8 cellular contexts compared by ENCODE assay signal in the genomic region with DNA sequence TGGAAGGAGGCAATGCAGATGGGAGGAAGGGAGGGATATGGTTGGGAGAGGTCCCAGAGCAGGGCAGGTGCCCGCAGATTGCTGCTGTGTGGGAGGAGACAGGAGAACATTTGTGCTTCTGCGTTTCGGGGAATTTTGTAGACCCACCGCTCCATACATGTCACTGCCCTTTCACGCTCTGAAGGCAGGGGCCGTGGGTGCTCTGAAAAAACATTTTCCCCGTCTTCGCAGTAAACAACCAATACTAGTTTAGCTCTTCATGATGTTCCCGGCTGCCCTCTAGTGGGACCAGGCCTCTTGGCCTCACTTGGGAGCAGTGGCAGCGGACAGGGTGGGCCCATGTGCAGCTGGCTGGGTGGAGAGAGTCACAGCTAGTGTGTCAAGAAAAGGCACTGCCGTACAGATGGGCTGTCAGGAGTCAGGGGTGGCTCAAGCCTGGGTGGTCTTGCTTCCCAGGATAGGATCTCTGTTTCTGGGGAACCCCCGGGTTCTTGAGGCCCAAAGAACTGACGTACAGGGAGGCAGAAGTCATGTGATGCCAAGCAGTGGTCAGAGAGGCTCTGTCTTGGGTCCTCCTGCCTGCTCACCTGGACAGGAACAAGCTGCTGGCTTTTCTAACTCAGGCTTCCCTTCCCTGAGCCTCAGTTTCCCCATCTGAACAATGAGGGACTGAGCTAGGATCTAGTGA. TPM values are rescaled to one million over a fixed set of nuclear protein-coding genes. Genes with fewer than 3 reads are reported as not detected.
DNase-seq lines count a peak whose midpoint lies in the region; ATAC-seq and TF ChIP-seq lines count a peak whose summit lies in the region.

No MANE protein-coding gene starts in this region.

- no peaks in the 10 kb centered on the region for H3K9me2 ChIP-seq in SK-N-SH

- TF ChIP-seq RAD21 in SK-N-SH (IDR thresholded peaks at IDR 0.05; ENCODE audit: low read length) (peak; percentile 54), liver (IDR thresholded peaks at IDR 0.05) (peak; percentile 68 to 84)

- H4K20me1 ChIP-seq in SK-N-SH (ENCODE audit: insufficient read depth): no peaks in the 10 kb centered on the region

- peak; percentile 35 for ATAC-seq in GM19438 (IDR thresholded peaks at IDR 0.05; ENCODE audit: low read depth, unreplicated experiment)
- no peak for ATAC-seq in GM19351 (IDR thresholded peaks at IDR 0.05; ENCODE audit: unreplicated experiment)

- DNase-seq in AG09319 (ENCODE audit: extremely low read depth, low read depth) (peak; percentile 23), SK-N-SH (peak; percentile 64), dermis blood vessel endothelial cell (peak; percentile 76), T-helper 9 cell (no peak)

- H3K9me3 ChIP-seq in SK-N-SH: no peaks in the 10 kb centered on the region
- no peaks in the 10 kb centered on the region for H3K9me3 ChIP-seq in liver (ENCODE audit: control insufficient read depth in 4 of 4, low read length in 3 of 4)
- H3K9me3 ChIP-seq in subcutaneous abdominal adipose tissue (ENCODE audit: control insufficient read depth in 5 of 5, low read length in 5 of 5): peaks cover 0 to 5% (median 0%) of the 10 kb centered on the region in 5 donors

- TF ChIP-seq EP300 in SK-N-SH (IDR thresholded peaks at IDR 0.05; ENCODE audit: borderline replicate concordance in 1 of 2, low read depth in 1 of 2, low read length in 1 of 2): no peak

- H3K9ac ChIP-seq in SK-N-SH (no peak overlapping the region), liver (ENCODE audit: low read depth in 1 of 2, low read length in 2 of 2) (peak overlapping the region in 1 of 2 donors; percentile 14), subcutaneous abdominal adipose tissue (ENCODE audit: low read length in 5 of 5) (peak overlapping the region in 1 of 5 donors; percentile 35)

- H3K4me1 ChIP-seq in SK-N-SH (ENCODE audit: control insufficient read depth in 1 of 2, insufficient read depth in 2 of 2, low read depth in 1 of 2, low read length in 1 of 2) (no peaks in the 10 kb centered on the region), liver (ENCODE audit: control insufficient read depth in 4 of 4, insufficient read depth in 4 of 4, low read length in 3 of 4) (no peaks in the 10 kb centered on the region), subcutaneous abdominal adipose tissue (ENCODE audit: control insufficient read depth in 5 of 5, insufficient read depth in 5 of 5, low read length in 5 of 5) (peaks cover 2 to 32% (median 29%) of the 10 kb centered on the region in 5 donors)

- POLR2A ChIA-PET in SK-N-SH (lab: Yijun Ruan, JAX): no interaction called here

- H3F3A ChIP-seq in SK-N-SH (replicated peaks; ENCODE audit: insufficient read depth): no peaks in the 10 kb centered on the region

- no peaks in the 10 kb centered on the region for H3K27me3 ChIP-seq in SK-N-SH (ENCODE audit: insufficient read depth)
- no peaks in the 10 kb centered on the region for H3K27me3 ChIP-seq in liver (ENCODE audit: control insufficient read depth in 4 of 4, insufficient read depth in 4 of 4, low read length in 3 of 4)
- no peaks in the 10 kb centered on the region for H3K27me3 ChIP-seq in subcutaneous abdominal adipose tissue (ENCODE audit: control insufficient read depth in 5 of 5, insufficient read depth in 4 of 5, low read length in 5 of 5)

- TF ChIP-seq CTCF in AG09319 (IDR thresholded peaks at IDR 0.05; ENCODE audit: low read depth, low read length) (peak; percentile 71), SK-N-SH (IDR thresholded peaks at IDR 0.05) (peak; percentile 44), liver (IDR thresholded peaks at IDR 0.05; ENCODE audit: low read depth, low read length, missing input control) (peak; percentile 40)

- H3K27ac ChIP-seq in SK-N-SH (ENCODE audit: low read depth in 2 of 2, low read length in 1 of 2) (no peak overlapping the region), liver (ENCODE audit: low read depth in 1 of 2, low read length in 2 of 2) (no peak overlapping the region), subcutaneous abdominal adipose tissue (ENCODE audit: low read depth, low read length) (no peak overlapping the region)

- H3K36me3 ChIP-seq in SK-N-SH (replicated peaks in 1 of 2; ENCODE audit: control insufficient read depth in 1 of 2, insufficient read depth in 2 of 2, low read length in 1 of 2): no peaks in the 10 kb centered on the region
- H3K36me3 ChIP-seq in liver (ENCODE audit: control insufficient read depth in 4 of 4, insufficient read depth in 3 of 4, low read depth in 1 of 4, low read length in 3 of 4): peaks cover 2 to 16% (median 10%) of the 10 kb centered on the region in 4 donors
- peaks cover 3 to 79% (median 32%) of the 10 kb centered on the region in 5 donors for H3K36me3 ChIP-seq in subcutaneous abdominal adipose tissue (ENCODE audit: control insufficient read depth in 5 of 5, insufficient read depth in 5 of 5, low read length in 5 of 5)

- WGBS in SK-N-SH (ENCODE audit: low lambda C conversion rate): 80% methylated on average over 9 of the region's 13 CpGs
- 74% methylated on average over 13 of the region's 13 CpGs for WGBS in liver

- no peak overlapping the region for H2AFZ ChIP-seq in SK-N-SH (ENCODE audit: low read depth)

- no peak overlapping the region for H3K4me2 ChIP-seq in SK-N-SH

- CTCF ChIA-PET in SK-N-SH (lab: Yijun Ruan, JAX): interaction anchor here (0.6 to 2.4 kb wide), 12 partner anchors 9 to 253 kb away, joined by 3 to 12 read pairs (median 4); no protein-coding TSS in a partner anchor

- no peaks in the 10 kb centered on the region for H3K79me2 ChIP-seq in SK-N-SH (ENCODE audit: insufficient read depth)

- H3K4me3 ChIP-seq in SK-N-SH (ENCODE audit: low read depth in 2 of 2, low read length in 1 of 2) (no peak overlapping the region), liver (ENCODE audit: low read depth in 1 of 3, low read length in 3 of 3) (no peak overlapping the region), subcutaneous abdominal adipose tissue (ENCODE audit: low read depth in 1 of 5, low read length in 5 of 5) (peak overlapping the region in 4 of 5 donors; percentile 7 to 44 (median 36))

TF ChIP-seq in SK-N-SH, 30 proteins besides CTCF, POLR2A, EP300 and RAD21:
- TF ChIP-seq MEF2A (IDR thresholded peaks at IDR 0.05; ENCODE audit: borderline replicate concordance, low read depth): no peak
- TF ChIP-seq SMC3 (IDR thresholded peaks at IDR 0.05; ENCODE audit: low read depth, low read length): peak; percentile 33
- no peak for TF ChIP-seq RCOR1 (IDR thresholded peaks at IDR 0.05; ENCODE audit: low read length)

TF ChIP-seq in liver, 16 proteins besides CTCF, POLR2A, EP300 and RAD21:
- no peak for TF ChIP-seq YY1 (IDR thresholded peaks at IDR 0.05)
- TF ChIP-seq GABPA (IDR thresholded peaks at IDR 0.05 in 1 of 2, conservative IDR thresholded peaks at IDR 0.05 in 1 of 2): no peak
- TF ChIP-seq HNF4A (conservative IDR thresholded peaks at IDR 0.05): no peak
- TF ChIP-seq NR2F2 (IDR thresholded peaks at IDR 0.05): no peak
- TF ChIP-seq JUND (IDR thresholded peaks at IDR 0.05): no peak
- no peak for TF ChIP-seq RXRA (IDR thresholded peaks at IDR 0.05)
- no peak for TF ChIP-seq SP1 (IDR thresholded peaks at IDR 0.05)

RNA-seq across cellular contexts. Expression of a gene that starts 46.5 kb away (rescaled TPM):
- polyA plus RNA-seq in SK-N-SH (2012; rRNA removed) (63.8 and 73.0 TPM in 2 replicates), liver (10 to 100 TPM in 1 of 2 donors, 1 to 10 TPM in 1; 6.8 to 14.6 TPM)
- 34.3 and 56.3 TPM in 2 replicates for polyA plus RNA-seq in SK-N-SH (2012; cell fraction: cytosol; rRNA removed)
- 34.7 and 38.7 TPM in 2 replicates for polyA plus RNA-seq in SK-N-SH (2012; cell fraction: nucleus; rRNA removed)
- total RNA-seq in dermis blood vessel endothelial cell (73.3 and 92.3 TPM in 2 replicates), liver (10 to 100 TPM; 10.1 to 11.9 TPM)

RNA-seq across cellular contexts. Expression of a gene that starts 56.5 kb away (rescaled TPM):
- polyA plus RNA-seq in SK-N-SH (2012; rRNA removed): 6.5 and 7.8 TPM in 2 replicates
- polyA plus RNA-seq in SK-N-SH (2012; cell fraction: cytosol; rRNA removed): 2.3 and 2.9 TPM in 2 replicates
- 32.3 and 33.4 TPM in 2 replicates for polyA plus RNA-seq in SK-N-SH (2012; cell fraction: nucleus; rRNA removed)
- total RNA-seq in dermis blood vessel endothelial cell: 25.5 and 34.5 TPM in 2 replicates
- 10 to 100 TPM; 11.9 to 23.3 TPM for total RNA-seq in liver
- polyA plus RNA-seq in liver: 1 to 10 TPM; 4.7 to 5.6 TPM

Comparison
In these comparisons a context has a peak if more than half of its experiments do, and no peak if none do; other contexts are left out.
1. H3K4me3 ChIP-seq: peak in subcutaneous abdominal adipose tissue (4 of 5); none in SK-N-SH (0 of 2) and liver (0 of 3).
2. Peak in every context shown above with its lines, with median percentiles within 50 percentile points of each other: CTCF ChIP-seq.